Comparison of ENCODE assay signal across 27 cellular contexts in the genomic region with DNA sequence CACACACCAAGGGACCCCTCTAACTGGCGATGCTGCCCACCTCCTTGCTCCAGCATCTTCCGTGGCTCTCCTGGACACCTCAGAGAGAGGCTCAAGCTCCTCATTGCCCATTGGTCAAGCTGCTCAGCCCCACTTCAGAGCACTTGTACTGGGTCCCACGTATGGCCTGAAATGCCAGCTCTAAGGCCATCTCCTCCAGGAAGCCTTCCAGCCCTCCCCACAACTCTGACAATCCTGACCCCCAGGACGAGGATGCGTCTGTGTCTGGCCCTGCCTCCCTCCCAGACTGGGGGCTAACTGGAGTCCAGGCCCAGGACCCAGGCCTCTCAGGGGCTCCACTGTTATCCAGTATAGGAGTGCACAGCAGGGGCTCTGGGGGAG. TPM values are rescaled to one million over a fixed set of nuclear protein-coding genes. Genes with fewer than 3 reads are reported as not detected.
DNase-seq lines count a peak whose midpoint lies in the region; ATAC-seq, FAIRE-seq and TF ChIP-seq lines count a peak whose summit lies in the region.
"Had no signal": no experiment of that assay in that cellular context is flagged by ENCODE, and none has a peak within 500 bp of the region (broad histone marks: within the 10 kb centered on the region; RNA-seq: fewer than 3 reads in every experiment).

No MANE protein-coding gene starts in this region.

- WGBS in K562 (ENCODE audit: insufficient coverage, low coverage, missing lambda C conversion rate), result 16% methylated on average over 5 of the region's 5 CpGs

- in situ Hi-C loops in K562 (cut with MboI), result no loop called here

- H3K36me3 Mint-ChIP-seq in IgD-negative memory B cell, result peaks cover 2% of the 10 kb centered on the region
- H3K36me3 Mint-ChIP-seq: CD8-positive, alpha-beta memory T cell had no signal

- peak overlapping the region in 1 of 2 experiments; percentile 45; a peak in 2 of 4 replicates for H3K9ac ChIP-seq in K562 (ENCODE audit: insufficient read depth in 1 of 2, low read depth in 2 of 2, low read length in 2 of 2)

- TF ChIP-seq EP300 in K562 (IDR thresholded peaks at IDR 0.05; ENCODE audit: low read length), result no peak

- intact Hi-C loops in OCI-LY7 (cut with micrococcal nuclease; ENCODE audit: unreplicated experiment) (no loop called here), K562 (cut with micrococcal nuclease) (no loop called here)

- H3K27me3 ChIP-seq in K562 (ENCODE audit: control insufficient read depth in 2 of 2, insufficient read depth in 2 of 2, low read length in 2 of 2) (peaks cover 0 to 21% of the 10 kb centered on the region in 2 experiments; a peak in 1 of 5 replicates), osteoblast (ENCODE audit: insufficient read depth, low read length) (no peaks in the 10 kb centered on the region)
- H3K27me3 ChIP-seq: SJSA1 had no signal

- no peaks in the 10 kb centered on the region for H3K79me2 ChIP-seq in OCI-LY7 (ENCODE audit: insufficient read depth, low read depth, low read length)
- no peaks in the 10 kb centered on the region for H3K79me2 ChIP-seq in K562 (ENCODE audit: control insufficient read depth, insufficient read depth, low read length)
- no peaks in the 10 kb centered on the region for H3K79me2 ChIP-seq in osteoblast (ENCODE audit: insufficient read depth, low read length)

- peak overlapping the region in 2 of 4 donors; percentile 75 to 76 for H3K4me3 Mint-ChIP-seq in IgD-negative memory B cell
- H3K4me3 Mint-ChIP-seq: CD14-positive monocyte, H9 had no signal

- CTCF ChIA-PET in OCI-LY7 (lab: Charles Lee; ENCODE audit: unreplicated experiment), result no interaction called here
- CTCF ChIA-PET in K562 (lab: Yijun Ruan, JAX; ENCODE audit: low intra/inter-chr PET ratio), result no interaction called here

- no peaks in the 10 kb centered on the region for H4K20me1 ChIP-seq in OCI-LY7 (ENCODE audit: insufficient read depth, low read length)
- no peaks in the 10 kb centered on the region; the same call in none of the 2 replicates for H4K20me1 ChIP-seq in K562 (replicated peaks; ENCODE audit: control insufficient read depth, insufficient read depth, low read length)
- peaks cover 3% of the 10 kb centered on the region for H4K20me1 ChIP-seq in osteoblast (ENCODE audit: insufficient read depth, low read length)

- peak overlapping the region; percentile 17; the same call in 1 of the 2 replicates for H2AFZ ChIP-seq in OCI-LY7 (ENCODE audit: low read length)
- H2AFZ ChIP-seq in K562 (ENCODE audit: low read depth, low read length), result no peak overlapping the region
- no peak overlapping the region for H2AFZ ChIP-seq in osteoblast (ENCODE audit: low read length)

- H3K27ac Mint-ChIP-seq in IgD-negative memory B cell, result peak overlapping the region in 2 of 3 donors; percentile 4 to 63
- H3K27ac Mint-ChIP-seq: CD14-positive monocyte, H9 had no signal

- no peak for DNase-seq in OCI-LY7 (ENCODE audit: low spot score)
- DNase-seq in K562 (ENCODE audit: extremely low read depth in 1 of 4, low spot score in 3 of 4), result no peak
- DNase-seq in osteoblast (ENCODE audit: insufficient read length, low spot score, missing footprints), result peak; percentile 71
- DNase-seq in activated naive CD4-positive, alpha-beta T cell treated with anti-CD3 and anti-CD28 coated beads, Interleukin-2, amount 50 U/mL, for 16 hours, result no peak
- no peak for DNase-seq in amniotic stem cell (lab: John Stamatoyannopoulos, UW)
- no peak for DNase-seq in stimulated activated naive CD4-positive, alpha-beta T cell (lab: John Stamatoyannopoulos, UW)
- DNase-seq in activated CD4-positive, CD25-positive, alpha-beta regulatory T cell treated with anti-CD3 and anti-CD28 coated beads, Interleukin-2, amount 50 U/mL, for 72 hours, result no peak
- DNase-seq: 8988T; ACHN; BE2C; CD8-positive, alpha-beta memory T cell; DMS 273 treated with DMSO at 0.1 percent for 48 hours; DMS79 treated with DMSO at 0.1 percent for 48 hours; GF-D8; H9; KG1; NCI-H1048; NCI-H1417; NCI-H1694 treated with DMSO at 0.1 percent for 48 hours; NCI-H2081; NCI-H2227 treated with DMSO at 0.1 percent for 48 hours; NCI-H526 treated with DMSO at 0.1 percent for 48 hours; Right ventricle myocardium superior had no signal

- ATAC-seq in K562, result no peak

- no peak for TF ChIP-seq POLR2A in K562 (conservative IDR thresholded peaks at IDR 0.05)

- H3K4me3 ChIP-seq in OCI-LY7 (ENCODE audit: low read depth, low read length, poor library complexity, severe bottlenecking) (no peak overlapping the region), K562 (no peak overlapping the region), osteoblast (ENCODE audit: insufficient read depth, low read length) (no peak overlapping the region)
- H3K4me3 ChIP-seq: SJSA1 had no signal

- H3K4me1 Mint-ChIP-seq in IgD-negative memory B cell, result peaks cover 11 to 24% (median 19%) of the 10 kb centered on the region in 3 donors
- H3K4me1 Mint-ChIP-seq: H9 had no signal

- no peak for TF ChIP-seq CTCF in OCI-LY7 (conservative IDR thresholded peaks at IDR 0.05; ENCODE audit: low read length)
- no peak for TF ChIP-seq CTCF in K562 (IDR thresholded peaks at IDR 0.05 in 2 of 3, conservative IDR thresholded peaks at IDR 0.05 in 1 of 3; ENCODE audit: insufficient read depth in 2 of 3, low read depth in 1 of 3, low read length in 3 of 3)
- no peak for TF ChIP-seq CTCF in osteoblast (IDR thresholded peaks at IDR 0.05; ENCODE audit: extremely low read depth, low read depth, low read length)

- no peak for TF ChIP-seq RAD21 in K562 (CRISPR knock-in tag; conservative IDR thresholded peaks at IDR 0.05 in 1 of 2, IDR thresholded peaks at IDR 0.05 in 1 of 2)

- H3K4me1 ChIP-seq in OCI-LY7 (ENCODE audit: insufficient read depth, low read length, poor library complexity, severe bottlenecking), result peaks cover 56% of the 10 kb centered on the region
- peaks cover 0 to 8% of the 10 kb centered on the region in 2 experiments; a peak in 2 of 5 replicates for H3K4me1 ChIP-seq in K562 (replicated peaks in 1 of 2; ENCODE audit: control insufficient read depth in 2 of 2, insufficient read depth in 2 of 2, low read length in 2 of 2)
- H3K4me1 ChIP-seq in osteoblast (ENCODE audit: insufficient read depth, low read length), result peaks cover 6% of the 10 kb centered on the region
- H3K4me1 ChIP-seq: BE2C, SJSA1 had no signal

- no peaks in the 10 kb centered on the region for H3K36me3 ChIP-seq in OCI-LY7 (ENCODE audit: insufficient read depth, low read length)
- H3K36me3 ChIP-seq in K562 (ENCODE audit: control insufficient read depth, insufficient read depth, low read length), result no peaks in the 10 kb centered on the region
- peaks cover 4% of the 10 kb centered on the region for H3K36me3 ChIP-seq in osteoblast (ENCODE audit: insufficient read depth, low read length)
- H3K36me3 ChIP-seq: BE2C, SJSA1 had no signal

- POLR2A ChIA-PET in OCI-LY7 (lab: Charles Lee) (interaction anchor here (0.6 to 1.9 kb wide), 4 partner anchors 13 to 69 kb away, joined by 3 to 6 read pairs (median 5); a partner anchor contains a TSS), K562 (lab: Yijun Ruan, JAX) (interaction anchor here (0.9 kb wide), 1 partner anchor 9 kb away, joined by 4 read pairs; no protein-coding TSS in a partner anchor)

- H3K9me1 ChIP-seq in K562 (ENCODE audit: control insufficient read depth, insufficient read depth, low read length), result no peaks in the 10 kb centered on the region

- peaks cover 5% of the 10 kb centered on the region for H3K27me3 Mint-ChIP-seq in IgD-negative memory B cell

- BruUV-seq in OCI-LY7 (replicated peaks; lab: Mats Ljungman, UMichigan) (no TSS peak), K562 (replicated peaks; lab: Mats Ljungman, UMichigan) (no TSS peak)

- no peak for FAIRE-seq in K562 (lab: Jason Lieb, UNC)
- FAIRE-seq: GM12892 had no signal

- no peaks in the 10 kb centered on the region for H3K9me3 ChIP-seq in OCI-LY7 (ENCODE audit: low read length)
- H3K9me3 ChIP-seq in K562 (replicated peaks; ENCODE audit: control insufficient read depth, insufficient read depth, low read depth, low read length), result no peaks in the 10 kb centered on the region
- H3K9me3 ChIP-seq in osteoblast (ENCODE audit: low read depth, low read length), result no peaks in the 10 kb centered on the region
- H3K9me3 ChIP-seq: BE2C, SJSA1 had no signal

- H3K9me3 Mint-ChIP-seq in IgD-negative memory B cell, result peaks cover 0 to 2% (median 0%) of the 10 kb centered on the region in 3 donors
- H3K9me3 Mint-ChIP-seq: CD8-positive, alpha-beta memory T cell had no signal

- H3K9me2 ChIP-seq in OCI-LY7 (ENCODE audit: insufficient read depth, low read length), result no peaks in the 10 kb centered on the region

- peak overlapping the region; percentile 66 for H3K4me2 ChIP-seq in OCI-LY7 (ENCODE audit: low read length)
- no peak overlapping the region for H3K4me2 ChIP-seq in K562 (ENCODE audit: insufficient read depth, low read length)
- H3K4me2 ChIP-seq in osteoblast (ENCODE audit: insufficient read depth, low read length), result no peak overlapping the region

- H3K27ac ChIP-seq in OCI-LY7 (ENCODE audit: low read depth, low read length, poor library complexity, severe bottlenecking) (peak overlapping the region; percentile 17), K562 (ENCODE audit: extremely low read depth, low read depth, low read length) (no peak overlapping the region), osteoblast (ENCODE audit: low read depth, low read length) (no peak overlapping the region)
- H3K27ac ChIP-seq: SJSA1 had no signal

RNA-seq across cellular contexts. Expression of a gene that starts 7.9 kb away (rescaled TPM):
- polyA plus RNA-seq in IgD-negative memory B cell (25.2 TPM), K562 (2011; rRNA removed) (5.1 and 10.3 TPM in 2 replicates), K562 (2014; fragmentation: Illumina TruSeq; extraction: Trizol) (2.9 and 4.7 TPM in 2 replicates), K562 (2014; fragmentation: Nextera tagmentation; extraction: Ambion mirVana) (not detected), K562 (2014; rRNA removed) (3.7 and 6.4 TPM in 2 replicates)
- 8.6 and 16.1 TPM in 2 replicates for total RNA-seq in OCI-LY7 (2014; rRNA removed; shearing (Covaris generic))
- total RNA-seq in OCI-LY7 (2022) (14.8 and 15.5 TPM in 2 replicates), K562 (2014; rRNA removed) (4.2 and 6.8 TPM in 2 replicates), K562 (2014; rRNA removed; fragmentation: Illumina TruSeq; extraction: Trizol) (1.2 and 1.3 TPM in 2 replicates), K562 (2015; rRNA removed; fragmentation: Illumina TruSeq; extraction: Trizol) (1.5 and 2.7 TPM in 2 replicates), K562 (2021) (3.4 and 4.1 TPM in 2 replicates), osteoblast (98.4 and 107 TPM in 2 replicates)
- total RNA-seq in K562 (2011; cell fraction: chromatin; rRNA removed; ENCODE audit: low replicate concordance), result 9.9 and 22.2 TPM in 2 replicates
- total RNA-seq in K562 (2011; cell fraction: nucleolus; rRNA removed), result 12.0 and 12.4 TPM in 2 replicates
- total RNA-seq in K562 (2011; cell fraction: nucleoplasm; rRNA removed), result 9.1 and 12.6 TPM in 2 replicates
- polyA plus RNA-seq in K562 (2011; cell fraction: cytosol; rRNA removed), result 9.6 and 10.5 TPM in 2 replicates
- 9.2 and 20.4 TPM in 2 replicates for polyA plus RNA-seq in K562 (2011; cell fraction: nucleus; rRNA removed)
- 2.4 and 5.5 TPM in 2 replicates for polyA plus RNA-seq in K562 (2012)
- polyA minus RNA-seq in K562 (2011; rRNA and poly(A)+ RNA removed), result 2.5 and 2.9 TPM in 2 replicates
- 3.3 and 6.9 TPM in 2 replicates for polyA minus RNA-seq in K562 (2011; cell fraction: cytosol; rRNA and poly(A)+ RNA removed)
- polyA minus RNA-seq in K562 (2011; cell fraction: nucleus; rRNA and poly(A)+ RNA removed), result 3.4 and 8.3 TPM in 2 replicates

RNA-seq across cellular contexts. Expression of a gene that starts 29.5 kb away (rescaled TPM):
- polyA plus RNA-seq in IgD-negative memory B cell, result 30.2 TPM
- total RNA-seq in OCI-LY7 (2014; rRNA removed; shearing (Covaris generic)), result 69.3 and 82.4 TPM in 2 replicates
- 53.7 and 63.7 TPM in 2 replicates for total RNA-seq in OCI-LY7 (2022)
- 17.3 and 60.1 TPM in 2 replicates for total RNA-seq in K562 (2011; cell fraction: chromatin; rRNA removed; ENCODE audit: low replicate concordance)
- total RNA-seq in K562 (2011; cell fraction: nucleolus; rRNA removed), result 53.9 and 64.9 TPM in 2 replicates
- 23.2 and 29.4 TPM in 2 replicates for total RNA-seq in K562 (2011; cell fraction: nucleoplasm; rRNA removed)
- total RNA-seq in K562 (2014; rRNA removed), result 113 and 149 TPM in 2 replicates
- 26.2 and 45.7 TPM in 2 replicates for total RNA-seq in K562 (2014; rRNA removed; fragmentation: Illumina TruSeq; extraction: Trizol)
- 51.1 and 57.8 TPM in 2 replicates for total RNA-seq in K562 (2015; rRNA removed; fragmentation: Illumina TruSeq; extraction: Trizol)
- 78.9 and 88.6 TPM in 2 replicates for total RNA-seq in K562 (2021)
- polyA plus RNA-seq in K562 (2011; rRNA removed), result 35.6 and 43.2 TPM in 2 replicates
- 53.9 and 97.8 TPM in 2 replicates for polyA plus RNA-seq in K562 (2011; cell fraction: cytosol; rRNA removed)
- polyA plus RNA-seq in K562 (2011; cell fraction: nucleus; rRNA removed), result 37.4 and 64.0 TPM in 2 replicates
- 53.0 and 58.9 TPM in 2 replicates for polyA plus RNA-seq in K562 (2012)
- polyA plus RNA-seq in K562 (2014; fragmentation: Illumina TruSeq; extraction: Trizol), result 33.3 and 53.3 TPM in 2 replicates
- polyA plus RNA-seq in K562 (2014; fragmentation: Nextera tagmentation; extraction: Ambion mirVana), result 1 to 10 TPM; 1.1 to 6.3 TPM
- polyA plus RNA-seq in K562 (2014; rRNA removed), result 61.3 and 65.9 TPM in 2 replicates
- polyA minus RNA-seq in K562 (2011; rRNA and poly(A)+ RNA removed), result 27.6 and 57.1 TPM in 2 replicates
- 34.9 and 39.1 TPM in 2 replicates for polyA minus RNA-seq in K562 (2011; cell fraction: cytosol; rRNA and poly(A)+ RNA removed)
- polyA minus RNA-seq in K562 (2011; cell fraction: nucleus; rRNA and poly(A)+ RNA removed), result 23.5 and 26.5 TPM in 2 replicates
- total RNA-seq in osteoblast, result 46.7 and 52.5 TPM in 2 replicates

RNA-seq across cellular contexts. Expression of a gene that starts 29.8 kb away (rescaled TPM):
- polyA plus RNA-seq in IgD-negative memory B cell (295 TPM), K562 (2011; rRNA removed) (159 and 263 TPM in 2 replicates), K562 (2014; fragmentation: Illumina TruSeq; extraction: Trizol) (50.1 and 152 TPM in 2 replicates), K562 (2014; fragmentation: Nextera tagmentation; extraction: Ambion mirVana) (10 to 100 TPM in 1 of 2 experiments, 1 to 10 TPM in 1; 5.8 to 18.3 TPM), K562 (2014; rRNA removed) (230 and 233 TPM in 2 replicates)
- 225 and 255 TPM in 2 replicates for total RNA-seq in OCI-LY7 (2014; rRNA removed; shearing (Covaris generic))
- total RNA-seq in OCI-LY7 (2022) (231 and 256 TPM in 2 replicates), K562 (2014; rRNA removed) (239 and 305 TPM in 2 replicates), K562 (2014; rRNA removed; fragmentation: Illumina TruSeq; extraction: Trizol) (19.2 and 33.2 TPM in 2 replicates), K562 (2015; rRNA removed; fragmentation: Illumina TruSeq; extraction: Trizol) (130 and 147 TPM in 2 replicates), K562 (2021) (273 and 289 TPM in 2 replicates), osteoblast (179 and 180 TPM in 2 replicates)
- total RNA-seq in K562 (2011; cell fraction: chromatin; rRNA removed; ENCODE audit: low replicate concordance), result 63.5 and 278 TPM in 2 replicates
- total RNA-seq in K562 (2011; cell fraction: nucleolus; rRNA removed), result 249 and 252 TPM in 2 replicates
- total RNA-seq in K562 (2011; cell fraction: nucleoplasm; rRNA removed), result 127 and 141 TPM in 2 replicates
- polyA plus RNA-seq in K562 (2011; cell fraction: cytosol; rRNA removed), result 307 and 533 TPM in 2 replicates
- 164 and 210 TPM in 2 replicates for polyA plus RNA-seq in K562 (2011; cell fraction: nucleus; rRNA removed)
- polyA plus RNA-seq in K562 (2012), result 176 and 372 TPM in 2 replicates
- polyA minus RNA-seq in K562 (2011; rRNA and poly(A)+ RNA removed), result 43.6 and 67.0 TPM in 2 replicates
- 103 and 143 TPM in 2 replicates for polyA minus RNA-seq in K562 (2011; cell fraction: cytosol; rRNA and poly(A)+ RNA removed)
- 49.1 and 66.3 TPM in 2 replicates for polyA minus RNA-seq in K562 (2011; cell fraction: nucleus; rRNA and poly(A)+ RNA removed)

RNA-seq across cellular contexts. Expression of a gene that starts 53.0 kb away (rescaled TPM):
- polyA plus RNA-seq in IgD-negative memory B cell (not detected), K562 (2011; rRNA removed) (1.5 and 3.8 TPM in 2 replicates), K562 (2014; fragmentation: Illumina TruSeq; extraction: Trizol) (0.80 and 1.7 TPM in 2 replicates), K562 (2014; fragmentation: Nextera tagmentation; extraction: Ambion mirVana) (not detected), K562 (2014; rRNA removed) (1.1 TPM in 2 replicates)
- 0.09 TPM in 1 of 2 replicates, not detected in the other for total RNA-seq in OCI-LY7 (2014; rRNA removed; shearing (Covaris generic))
- total RNA-seq in OCI-LY7 (2022) (not detected in 2 replicates), K562 (2014; rRNA removed) (0.86 TPM in 2 replicates), K562 (2014; rRNA removed; fragmentation: Illumina TruSeq; extraction: Trizol) (0.13 and 0.33 TPM in 2 replicates), K562 (2015; rRNA removed; fragmentation: Illumina TruSeq; extraction: Trizol) (0.43 and 1.4 TPM in 2 replicates), K562 (2021) (1.5 and 1.7 TPM in 2 replicates), osteoblast (0.29 and 0.36 TPM in 2 replicates)
- total RNA-seq in K562 (2011; cell fraction: chromatin; rRNA removed; ENCODE audit: low replicate concordance), result 1.3 and 6.2 TPM in 2 replicates
- total RNA-seq in K562 (2011; cell fraction: nucleolus; rRNA removed), result 4.2 and 5.0 TPM in 2 replicates
- total RNA-seq in K562 (2011; cell fraction: nucleoplasm; rRNA removed), result 1.5 and 3.7 TPM in 2 replicates
- polyA plus RNA-seq in K562 (2011; cell fraction: cytosol; rRNA removed), result 5.5 and 5.7 TPM in 2 replicates
- polyA plus RNA-seq in K562 (2011; cell fraction: nucleus; rRNA removed), result 3.7 and 4.0 TPM in 2 replicates
- polyA plus RNA-seq in K562 (2012), result 0.71 and 0.87 TPM in 2 replicates
- 1.1 and 2.3 TPM in 2 replicates for polyA minus RNA-seq in K562 (2011; rRNA and poly(A)+ RNA removed)
- 1.2 and 3.5 TPM in 2 replicates for polyA minus RNA-seq in K562 (2011; cell fraction: cytosol; rRNA and poly(A)+ RNA removed)
- polyA minus RNA-seq in K562 (2011; cell fraction: nucleus; rRNA and poly(A)+ RNA removed), result 0.40 and 0.78 TPM in 2 replicates
- total RNA-seq: CD8-positive, alpha-beta memory T cell; SJSA1 had no signal
- polyA plus RNA-seq: CD14-positive monocyte; CD8-positive, alpha-beta memory T cell had no signal
